In the genomic region with DNA sequence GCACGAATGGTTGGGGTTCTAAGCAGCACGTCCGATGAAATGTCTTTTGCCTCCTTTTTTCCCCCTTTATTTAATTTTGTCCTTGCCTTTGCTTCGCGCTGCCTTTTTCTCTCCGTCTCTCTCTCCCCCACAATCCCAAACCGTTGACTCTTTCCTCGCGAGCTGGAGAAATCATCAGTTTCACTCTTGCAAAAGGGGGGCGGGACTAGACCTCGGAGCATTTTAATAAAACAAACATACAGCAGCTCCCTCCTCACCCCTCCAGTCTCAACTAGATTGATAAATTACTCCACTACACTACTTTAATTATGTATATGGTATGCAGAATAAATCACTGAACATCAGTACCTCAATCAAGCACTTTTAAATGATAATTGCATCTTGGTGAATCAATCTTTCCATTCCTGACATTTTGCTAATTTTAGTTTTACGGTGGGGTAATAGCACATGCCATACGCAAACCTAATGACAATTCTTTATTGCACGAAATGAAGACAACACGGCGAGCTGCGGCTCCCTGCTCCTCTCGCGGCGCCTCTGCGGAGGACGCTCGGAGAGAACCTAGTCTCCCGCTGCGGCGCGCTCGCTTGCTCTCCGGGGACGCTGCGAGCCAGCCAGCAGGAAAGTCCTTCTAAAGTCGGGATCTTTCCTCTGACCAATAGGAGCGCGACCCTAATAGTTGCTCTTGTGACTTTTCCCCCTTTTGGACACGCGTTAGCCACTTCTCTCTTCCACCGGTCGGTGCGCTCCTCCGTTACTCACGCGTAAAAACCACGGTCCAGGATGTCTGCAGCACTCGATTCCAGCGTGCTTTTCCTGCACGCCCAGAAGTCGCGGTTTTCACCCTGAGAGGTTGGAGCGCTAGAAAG, we compare ENCODE assay signal across 7 cellular contexts. TPM values are rescaled to one million over a fixed set of nuclear protein-coding genes. Genes with fewer than 3 reads are reported as not detected.
DNase-seq lines count a peak whose midpoint lies in the region; ATAC-seq and TF ChIP-seq lines count a peak whose summit lies in the region.

No MANE protein-coding gene starts in this region.

- no peaks in the 10 kb centered on the region for H3K36me3 Mint-ChIP-seq in WTC11

- ATAC-seq in WTC11 = peak; percentile 76
- peak; percentile 70 for ATAC-seq in upper lobe of right lung

- H3K4me3 ChIP-seq in mucosa of rectum (ENCODE audit: low read length in 2 of 2) = peak overlapping the region; percentile 79 to 91
- H3K4me3 ChIP-seq in upper lobe of right lung = peak overlapping the region; percentile 75

- H3K9me3 Mint-ChIP-seq in WTC11 = no peaks in the 10 kb centered on the region

- H3K4me1 ChIP-seq in mucosa of rectum (ENCODE audit: control insufficient read depth in 2 of 2, insufficient read depth in 2 of 2, low read length in 2 of 2) (peaks cover 2 to 12% of the 10 kb centered on the region in 2 donors), upper lobe of right lung (peaks cover 15% of the 10 kb centered on the region)

- TF ChIP-seq CTCF in WTC11 (IDR thresholded peaks at IDR 0.05) (no peak), upper lobe of right lung (IDR thresholded peaks at IDR 0.05) (no peak)

- POLR2A ChIA-PET in WTC11 (lab: Charles Lee) = interaction anchor here (0.8 kb wide), 1 partner anchor 1526 kb away, joined by 3 read pairs; no protein-coding TSS in a partner anchor

- peak overlapping the region; percentile 94 for H3K4me3 Mint-ChIP-seq in WTC11

- H3K27ac ChIP-seq in mucosa of rectum (ENCODE audit: low read depth in 2 of 2, low read length in 2 of 2) (peak overlapping the region; percentile 75 to 79), upper lobe of right lung (peak overlapping the region; percentile 91)

- H3K9me3 ChIP-seq in mucosa of rectum (ENCODE audit: control insufficient read depth in 2 of 2, low read length in 2 of 2) (no peaks in the 10 kb centered on the region), upper lobe of right lung (no peaks in the 10 kb centered on the region)

- H3K36me3 ChIP-seq in mucosa of rectum (ENCODE audit: control insufficient read depth in 2 of 2, insufficient read depth in 2 of 2, low read length in 2 of 2) (no peaks in the 10 kb centered on the region), upper lobe of right lung (no peaks in the 10 kb centered on the region)

- in situ Hi-C loops in G401 (cut with HindIII; ENCODE audit: low sequenced_read_pairs) = no loop called here

- peak overlapping the region; percentile 38 to 71 for H3K9ac ChIP-seq in mucosa of rectum (ENCODE audit: low read depth in 1 of 2, low read length in 2 of 2)

- H3K27me3 ChIP-seq in mucosa of rectum (ENCODE audit: control insufficient read depth in 2 of 2, insufficient read depth in 2 of 2, low read length in 2 of 2) = no peaks in the 10 kb centered on the region
- no peaks in the 10 kb centered on the region for H3K27me3 ChIP-seq in upper lobe of right lung

- CTCF ChIA-PET in WTC11 (lab: Charles Lee) = interaction anchor here (0.5 to 1.3 kb wide), 5 partner anchors 9 to 181 kb away, joined by 3 to 6 read pairs (median 3); no protein-coding TSS in a partner anchor

- H3K27ac Mint-ChIP-seq in WTC11 = peak overlapping the region; percentile 50

- H3K27me3 Mint-ChIP-seq in WTC11 (ENCODE audit: low read depth) = peaks cover 48% of the 10 kb centered on the region

- H3K4me1 Mint-ChIP-seq in WTC11 = peaks cover 23% of the 10 kb centered on the region

- peak; percentile 77 for DNase-seq in G401 (ENCODE audit: low spot score)
- DNase-seq in H4 (ENCODE audit: low spot score) = peak; percentile 67
- peak; percentile 59 for DNase-seq in NCI-H2029 treated with DMSO at 0.1 percent for 48 hours (lab: John Stamatoyannopoulos, UW)
- DNase-seq in WTC11 (ENCODE audit: low spot score) = peak; percentile 66
- DNase-seq in fibroblast of gingiva (ENCODE audit: low read depth) = peak; percentile 73
- DNase-seq in upper lobe of right lung = peak; percentile 81

- intact Hi-C loops in upper lobe of right lung (cut with DNase I) = no loop called here

TF ChIP-seq in WTC11, 78 proteins besides CTCF, POLR2A, EP300 and RAD21:
- no peak for TF ChIP-seq KAT7 (CRISPR knock-in tag; IDR thresholded peaks at IDR 0.05; ENCODE audit: borderline replicate concordance)
- TF ChIP-seq ZBTB43 (CRISPR knock-in tag; IDR thresholded peaks at IDR 0.05) = no peak
- 0 out of 2 replicates have a peak, but pooled peaks have one; percentile 21 for TF ChIP-seq SMAD3 (CRISPR knock-in tag; IDR thresholded peaks at IDR 0.05; ENCODE audit: borderline replicate concordance)
- TF ChIP-seq, protein P1, sequence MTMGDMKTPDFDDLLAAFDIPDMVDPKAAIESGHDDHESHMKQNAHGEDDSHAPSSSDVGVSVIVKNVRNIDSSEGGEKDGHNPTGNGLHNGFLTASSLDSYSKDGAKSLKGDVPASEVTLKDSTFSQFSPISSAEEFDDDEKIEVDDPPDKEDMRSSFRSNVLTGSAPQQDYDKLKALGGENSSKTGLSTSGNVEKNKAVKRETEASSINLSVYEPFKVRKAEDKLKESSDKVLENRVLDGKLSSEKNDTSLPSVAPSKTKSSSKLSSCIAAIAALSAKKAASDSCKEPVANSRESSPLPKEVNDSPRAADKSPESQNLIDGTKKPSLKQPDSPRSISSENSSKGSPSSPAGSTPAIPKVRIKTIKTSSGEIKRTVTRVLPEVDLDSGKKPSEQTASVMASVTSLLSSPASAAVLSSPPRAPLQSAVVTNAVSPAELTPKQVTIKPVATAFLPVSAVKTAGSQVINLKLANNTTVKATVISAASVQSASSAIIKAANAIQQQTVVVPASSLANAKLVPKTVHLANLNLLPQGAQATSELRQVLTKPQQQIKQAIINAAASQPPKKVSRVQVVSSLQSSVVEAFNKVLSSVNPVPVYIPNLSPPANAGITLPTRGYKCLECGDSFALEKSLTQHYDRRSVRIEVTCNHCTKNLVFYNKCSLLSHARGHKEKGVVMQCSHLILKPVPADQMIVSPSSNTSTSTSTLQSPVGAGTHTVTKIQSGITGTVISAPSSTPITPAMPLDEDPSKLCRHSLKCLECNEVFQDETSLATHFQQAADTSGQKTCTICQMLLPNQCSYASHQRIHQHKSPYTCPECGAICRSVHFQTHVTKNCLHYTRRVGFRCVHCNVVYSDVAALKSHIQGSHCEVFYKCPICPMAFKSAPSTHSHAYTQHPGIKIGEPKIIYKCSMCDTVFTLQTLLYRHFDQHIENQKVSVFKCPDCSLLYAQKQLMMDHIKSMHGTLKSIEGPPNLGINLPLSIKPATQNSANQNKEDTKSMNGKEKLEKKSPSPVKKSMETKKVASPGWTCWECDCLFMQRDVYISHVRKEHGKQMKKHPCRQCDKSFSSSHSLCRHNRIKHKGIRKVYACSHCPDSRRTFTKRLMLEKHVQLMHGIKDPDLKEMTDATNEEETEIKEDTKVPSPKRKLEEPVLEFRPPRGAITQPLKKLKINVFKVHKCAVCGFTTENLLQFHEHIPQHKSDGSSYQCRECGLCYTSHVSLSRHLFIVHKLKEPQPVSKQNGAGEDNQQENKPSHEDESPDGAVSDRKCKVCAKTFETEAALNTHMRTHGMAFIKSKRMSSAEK (CRISPR knock-in tag; IDR thresholded peaks at IDR 0.05; ENCODE audit: borderline replicate concordance) = no peak
- TF ChIP-seq NFYB (CRISPR knock-in tag; conservative IDR thresholded peaks at IDR 0.05; ENCODE audit: low read depth) = 0 out of 2 replicates have a peak, but pooled peaks have one; percentile 7
- TF ChIP-seq MLX (CRISPR knock-in tag; IDR thresholded peaks at IDR 0.05) = no peak
- TF ChIP-seq, protein P2, sequence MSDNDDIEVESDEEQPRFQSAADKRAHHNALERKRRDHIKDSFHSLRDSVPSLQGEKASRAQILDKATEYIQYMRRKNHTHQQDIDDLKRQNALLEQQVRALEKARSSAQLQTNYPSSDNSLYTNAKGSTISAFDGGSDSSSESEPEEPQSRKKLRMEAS (CRISPR knock-in tag; IDR thresholded peaks at IDR 0.05) = peak; percentile 22; the same call in 1 of the 2 replicates
- TF ChIP-seq ZNF423 (CRISPR knock-in tag; IDR thresholded peaks at IDR 0.05) = peak; percentile 84

RNA-seq across cellular contexts. Expression of gene MEF2C, which starts 0.8 kb away (rescaled TPM):
- 0.43 TPM in 1 of 2 replicates, not detected in the other for total RNA-seq in G401 (2014; rRNA removed; shearing (Covaris generic))
- total RNA-seq in H4 (2014; rRNA removed; shearing (Covaris generic)) = 7.5 and 8.3 TPM in 2 replicates
- 1.4 to 3.6 TPM (median 1.7 TPM) in 3 replicates for total RNA-seq in WTC11 (2021)
- total RNA-seq in upper lobe of right lung = 51.4 TPM

Comparison
In these comparisons a context has a peak if more than half of its experiments do, and no peak if none do; other contexts are left out.
1. Peak in every context shown above with its lines: DNase-seq, ATAC-seq, H3K4me3 ChIP-seq and H3K27ac ChIP-seq.